In the genomic region with DNA sequence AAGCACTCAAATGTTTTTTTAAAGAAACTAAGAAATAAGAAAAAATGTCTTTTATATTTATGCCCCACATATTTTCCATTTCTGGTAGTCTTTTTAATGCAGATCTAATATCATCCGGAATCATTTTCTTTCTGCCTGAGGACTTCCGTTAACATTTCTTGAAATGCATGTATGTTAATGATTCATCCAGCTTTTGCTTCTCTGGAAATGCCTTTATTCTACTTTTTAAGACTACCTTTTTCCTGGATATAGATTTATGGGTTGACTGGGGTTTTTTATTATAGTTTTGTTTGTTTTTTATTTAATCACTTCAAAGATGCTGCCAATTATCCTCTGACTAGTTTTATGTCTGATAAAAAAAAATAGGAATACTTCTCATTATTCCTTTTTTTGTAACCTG, we compare ENCODE assay signal across 6 cellular contexts.
"Had no signal": no experiment of that assay in that cellular context is flagged by ENCODE, and none has a peak within 500 bp of the region (broad histone marks: within the 10 kb centered on the region; RNA-seq: fewer than 3 reads in every experiment).

No MANE protein-coding gene starts in this region.

- H3K27ac ChIP-seq: HL-60 had no signal

- H3K4me3 ChIP-seq: K562 had no signal

- DNase-seq: IMR-90, KBM-7, KG1 had no signal

- ATAC-seq: HepG2, K562 had no signal
